Comparison of ENCODE assay signal across 8 cellular contexts in the genomic region with DNA sequence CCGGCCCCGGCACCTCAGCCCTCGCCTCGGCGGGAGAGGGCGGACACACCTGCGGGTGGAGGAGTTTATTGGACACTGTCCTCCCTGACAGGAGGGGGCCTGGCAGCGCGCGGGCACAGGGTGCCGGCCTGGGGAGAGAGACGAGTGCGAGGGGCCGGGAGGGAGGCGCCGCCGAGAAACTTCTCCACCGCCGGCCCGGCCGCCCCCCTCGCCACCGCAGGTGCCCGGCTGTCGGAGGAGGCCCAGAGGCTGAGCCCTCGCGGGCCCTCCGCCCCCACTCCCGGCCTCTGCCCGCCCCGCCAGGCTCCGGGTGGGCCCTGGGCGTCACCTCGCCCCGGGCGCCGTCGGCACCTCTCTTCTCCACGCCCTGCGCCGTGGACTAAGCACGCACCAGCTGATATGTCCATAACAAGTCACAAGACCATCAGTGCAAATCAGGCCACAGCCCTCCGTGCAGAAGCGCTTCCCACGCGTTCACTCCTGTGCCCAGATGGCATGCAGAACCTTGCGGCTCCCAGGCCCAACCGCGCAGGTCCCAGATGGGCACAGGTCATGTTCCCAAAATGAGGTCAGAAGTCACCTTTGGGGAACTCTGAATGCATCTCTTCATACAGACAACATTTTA.
DNase-seq lines count a peak whose midpoint lies in the region; ATAC-seq and TF ChIP-seq lines count a peak whose summit lies in the region.

No MANE protein-coding gene starts in this region.

- intact Hi-C loops in stomach (cut with DNase I; ENCODE audit: low total_unique reads) = no loop called here

- ATAC-seq in HG02623 (IDR thresholded peaks at IDR 0.05; ENCODE audit: unreplicated experiment) (no peak), HG02763 (IDR thresholded peaks at IDR 0.05; ENCODE audit: unreplicated experiment) (no peak), GM19328 (IDR thresholded peaks at IDR 0.05; ENCODE audit: unreplicated experiment) (no peak)

- 3 to 34% (median 6%) methylated on average over 7 to 49 of the region's 49 CpGs for WGBS in stomach, 5 donors

- no peak overlapping the region for H3K27ac Mint-ChIP-seq in activated naive CD8-positive, alpha-beta T cell treated with anti-CD3 and anti-CD28 coated beads for 36 hours

- H3K36me3 Mint-ChIP-seq in activated naive CD8-positive, alpha-beta T cell treated with anti-CD3 and anti-CD28 coated beads for 36 hours = no peaks in the 10 kb centered on the region

- no peaks in the 10 kb centered on the region for H3K9me3 ChIP-seq in stomach

- TF ChIP-seq CTCF in kidney epithelial cell (IDR thresholded peaks at IDR 0.05; ENCODE audit: insufficient read depth, low read length, poor library complexity, severe bottlenecking) = no peak
- TF ChIP-seq CTCF in stomach (IDR thresholded peaks at IDR 0.05) = no peak

- H3K4me3 ChIP-seq in kidney epithelial cell (ENCODE audit: low read depth, low read length) = peak overlapping the region; percentile 39
- H3K4me3 ChIP-seq in stomach = peak overlapping the region; percentile 52 to 61 (median 52)

- DNase-seq in NCI-H2029 (lab: John Stamatoyannopoulos, UW) (peak; percentile 51), NCI-H2029 treated with DMSO at 0.1 percent for 48 hours (lab: John Stamatoyannopoulos, UW) (no peak), kidney epithelial cell (ENCODE audit: low read depth) (no peak), stomach (peak; percentile 26)
- DNase-seq in activated naive CD8-positive, alpha-beta T cell treated with anti-CD3 and anti-CD28 coated beads for 36 hours = no peak

- peaks cover 8 to 27% (median 20%) of the 10 kb centered on the region in 4 donors for H3K4me1 ChIP-seq in stomach

- H3K27me3 ChIP-seq in kidney epithelial cell (ENCODE audit: control insufficient read depth, insufficient read depth, low read length) (peaks cover 45% of the 10 kb centered on the region), stomach (peaks cover 0 to 96% (median 27%) of the 10 kb centered on the region in 3 donors)

- TF ChIP-seq EP300 in stomach (IDR thresholded peaks at IDR 0.05) = no peak

- peaks cover 2% of the 10 kb centered on the region for H3K4me1 Mint-ChIP-seq in activated naive CD8-positive, alpha-beta T cell treated with anti-CD3 and anti-CD28 coated beads for 36 hours

- H3K36me3 ChIP-seq in kidney epithelial cell (ENCODE audit: control insufficient read depth, insufficient read depth, low read length) (no peaks in the 10 kb centered on the region), stomach (no peaks in the 10 kb centered on the region)

- peaks cover 56% of the 10 kb centered on the region for H3K27me3 Mint-ChIP-seq in activated naive CD8-positive, alpha-beta T cell treated with anti-CD3 and anti-CD28 coated beads for 36 hours

- TF ChIP-seq POLR2A in stomach (IDR thresholded peaks at IDR 0.05) = no peak

- peak overlapping the region; percentile 46 for H3K4me3 Mint-ChIP-seq in activated naive CD8-positive, alpha-beta T cell treated with anti-CD3 and anti-CD28 coated beads for 36 hours

- no peaks in the 10 kb centered on the region for H3K9me3 Mint-ChIP-seq in activated naive CD8-positive, alpha-beta T cell treated with anti-CD3 and anti-CD28 coated beads for 36 hours

- H3K27ac ChIP-seq in stomach = peak overlapping the region in 3 of 5 donors; percentile 28 to 66 (median 60)

Comparison
In these comparisons a context has a peak if more than half of its experiments do, and no peak if none do; other contexts are left out.
1. DNase-seq: peak in NCI-H2029 (single experiment) and stomach (single experiment); none in NCI-H2029 treated with DMSO at 0.1 percent for 48 hours (single experiment), activated naive CD8-positive, alpha-beta T cell treated with anti-CD3 and anti-CD28 coated beads for 36 hours (single experiment) and kidney epithelial cell (single experiment).